ENCODE assay signal across 9 cellular contexts in the genomic region with DNA sequence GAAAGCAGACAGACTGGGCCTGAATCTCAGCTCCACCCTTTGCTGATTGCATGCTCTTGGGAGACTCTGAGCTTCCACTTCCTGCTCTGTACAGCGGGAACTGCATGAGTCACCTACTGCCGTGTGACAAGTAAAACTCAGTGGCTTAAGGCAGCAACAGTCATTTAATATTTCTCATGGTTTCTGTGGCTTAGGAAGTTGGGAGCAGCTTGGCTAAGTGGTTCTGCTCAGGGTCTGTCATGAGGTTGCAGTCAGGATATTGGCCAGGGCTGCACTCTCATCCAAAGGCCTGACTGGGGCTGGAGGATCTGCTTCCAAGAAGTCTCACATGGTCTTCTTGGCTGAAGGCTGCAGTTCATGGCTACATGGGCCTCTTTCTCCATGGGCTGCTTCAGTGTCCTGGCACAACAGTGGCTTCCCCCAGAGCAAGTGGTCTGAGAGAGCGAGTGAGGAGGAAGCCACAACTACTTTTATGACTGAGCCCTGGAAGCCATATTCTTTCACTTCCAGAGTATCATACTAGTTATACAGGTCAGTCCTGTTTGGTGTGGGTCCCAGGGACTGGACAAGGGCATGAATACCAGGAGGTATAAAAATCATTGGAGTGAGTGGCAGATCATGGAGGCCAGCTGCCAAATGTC. TPM values are rescaled to one million over a fixed set of nuclear protein-coding genes. Genes with fewer than 3 reads are reported as not detected.
DNase-seq lines count a peak whose midpoint lies in the region; ATAC-seq, FAIRE-seq and TF ChIP-seq lines count a peak whose summit lies in the region.
"Had no signal": no experiment of that assay in that cellular context is flagged by ENCODE, and none has a peak within 500 bp of the region (broad histone marks: within the 10 kb centered on the region; RNA-seq: fewer than 3 reads in every experiment).

No MANE protein-coding gene starts in this region.

- FAIRE-seq in small intestine (lab: Jason Lieb, UNC) = no peak
- FAIRE-seq: A204.1 had no signal

- no peaks in the 10 kb centered on the region for H3K4me1 ChIP-seq in small intestine (ENCODE audit: control insufficient read depth in 2 of 2, insufficient read depth in 1 of 2, low read depth in 1 of 2, low read length in 1 of 2)

- 30 to 51% (median 46%) methylated on average over 3 of the region's 3 CpGs for WGBS in small intestine, 3 donors

- TF ChIP-seq CTCF in epithelial cell of esophagus (IDR thresholded peaks at IDR 0.05; ENCODE audit: insufficient read depth, low read depth, low read length, missing control alignments) = no peak

- no peak for ATAC-seq in GM19467 (IDR thresholded peaks at IDR 0.05; ENCODE audit: unreplicated experiment)

- H3K4me3 ChIP-seq in epithelial cell of esophagus (ENCODE audit: low read length) = no peak overlapping the region
- H3K4me3 ChIP-seq in small intestine (ENCODE audit: low read depth in 1 of 2, low read length in 2 of 2) = no peak overlapping the region

- DNase-seq in NOMO-1 treated with DMSO at 0.1 percent for 48 hours (lab: John Stamatoyannopoulos, UW; ENCODE audit: unreplicated experiment) = peak; percentile 51
- DNase-seq in NOMO-1 treated with dmso at 0.1 percent for 144 hours (lab: John Stamatoyannopoulos, UW; ENCODE audit: unreplicated experiment) = no peak
- DNase-seq in RPMI7951 (ENCODE audit: low read depth) = peak; percentile 55
- peak; percentile 90 for DNase-seq in epithelial cell of esophagus (ENCODE audit: low read depth)
- peak; percentile 84 for DNase-seq in small intestine
- DNase-seq in cerebellum (ENCODE audit: low spot score) = no peak
- DNase-seq in DMS79 treated with DMSO at 0.1 percent for 48 hours (lab: John Stamatoyannopoulos, UW) = no peak

- no peaks in the 10 kb centered on the region for H3K9me3 ChIP-seq in small intestine (ENCODE audit: control insufficient read depth, low read depth)

- H3K36me3 ChIP-seq in small intestine (ENCODE audit: control insufficient read depth in 2 of 2, insufficient read depth in 2 of 2, low read length in 2 of 2) = no peaks in the 10 kb centered on the region

- peak overlapping the region; percentile 22 to 34 for H3K27ac ChIP-seq in small intestine (ENCODE audit: low read depth in 1 of 2, low read length in 1 of 2)

- H3K27me3 ChIP-seq in small intestine (ENCODE audit: control insufficient read depth in 2 of 2, insufficient read depth in 2 of 2, low read length in 2 of 2) = no peaks in the 10 kb centered on the region

RNA-seq across cellular contexts. Expression of gene FAM222A, which starts 49.7 kb away (rescaled TPM):
- total RNA-seq in RPMI7951 (2014; rRNA removed; shearing (Covaris generic)) = 0.24 and 0.39 TPM in 2 replicates
- polyA plus RNA-seq in small intestine = 1 to 10 TPM; 1.6 to 7.5 (median 3.4) TPM
- total RNA-seq in cerebellum = 8.4 TPM

Comparison
In these comparisons a context has a peak if more than half of its experiments do, and no peak if none do; other contexts are left out.
1. DNase-seq: peak in NOMO-1 treated with DMSO at 0.1 percent for 48 hours (single experiment), RPMI7951 (single experiment), epithelial cell of esophagus (single experiment) and small intestine (single experiment); none in NOMO-1 treated with dmso at 0.1 percent for 144 hours (single experiment), cerebellum (single experiment) and DMS79 treated with DMSO at 0.1 percent for 48 hours (single experiment).